In genomic region chr5:103139264-103139865, GRCh38 we compare ENCODE assay signal across 8 cellular contexts. TPM values are rescaled to one million over a fixed set of nuclear protein-coding genes. Genes with fewer than 3 reads are reported as not detected.
DNase-seq lines count a peak whose midpoint lies in the region; ATAC-seq, FAIRE-seq and TF ChIP-seq lines count a peak whose summit lies in the region.

No MANE protein-coding gene starts in this region.

- DNase-seq in Caki2 (ENCODE audit: low read depth) (peak; percentile 44), HPDE6-E6E7 (ENCODE audit: extremely low spot score) (peak; percentile 46), NOMO-1 treated with DMSO at 0.1 percent for 48 hours (lab: John Stamatoyannopoulos, UW; ENCODE audit: unreplicated experiment) (peak; percentile 72), endothelial cell of umbilical vein (ENCODE audit: low read depth, low spot score) (peak; percentile 69), myocyte (ENCODE audit: low read depth) (peak; percentile 77)
- DNase-seq in activated CD8-positive, alpha-beta memory T cell treated with anti-CD3 and anti-CD28 coated beads for 48 hours (ENCODE audit: low read depth in 2 of 3, low spot score in 2 of 3): peak in 2 of 3 experiments; percentile 32 to 59
- DNase-seq in stimulated activated CD8-positive, alpha-beta memory T cell treated with anti-CD3 and anti-CD28 coated beads, Interleukin-7, amount 100 ng/mL, for 4 hours (ENCODE audit: low read depth in 2 of 2): peak; percentile 60 to 77

- POLR2A ChIA-PET in endothelial cell of umbilical vein (lab: Charles Lee): no interaction called here

- H3K4me3 ChIP-seq in endothelial cell of umbilical vein (replicated peaks in 1 of 3; ENCODE audit: insufficient read depth in 1 of 3, low read depth in 1 of 3, low read length in 3 of 3): no peak overlapping the region

- in situ Hi-C loops in Caki2 (cut with HindIII; ENCODE audit: low pct_unique_long_range_greater_than_20kb, low sequenced_read_pairs): no loop called here

- no peaks in the 10 kb centered on the region for H4K20me1 ChIP-seq in endothelial cell of umbilical vein (replicated peaks; ENCODE audit: control insufficient read depth, extremely low read depth, insufficient read depth, low read length)

- no peaks in the 10 kb centered on the region for H3K9me3 ChIP-seq in endothelial cell of umbilical vein (replicated peaks; ENCODE audit: control insufficient read depth, insufficient read depth, low read length)

- CTCF ChIA-PET in endothelial cell of umbilical vein (lab: Charles Lee): interaction anchor here (0.6 to 3.1 kb wide), 29 partner anchors 9 to 603 kb away, joined by 3 to 29 read pairs (median 4); partner anchors contain the start of genes GIN1 and PPIP5K2

- TF ChIP-seq POLR2A in endothelial cell of umbilical vein (IDR thresholded peaks at IDR 0.05; ENCODE audit: low read depth, low read length): no peak

- dilution Hi-C loops in endothelial cell of umbilical vein (cut with MboI; ENCODE audit: extremely low pct_ligation_motif_present, low sequenced_read_pairs): no loop called here

- no peaks in the 10 kb centered on the region for H3K79me2 ChIP-seq in endothelial cell of umbilical vein (ENCODE audit: control insufficient read depth, insufficient read depth, low read length)

- no peaks in the 10 kb centered on the region for H3K9me1 ChIP-seq in endothelial cell of umbilical vein (replicated peaks; ENCODE audit: control insufficient read depth, extremely low read depth, insufficient read depth, low read length)

- H3K9ac ChIP-seq in endothelial cell of umbilical vein (replicated peaks; ENCODE audit: extremely low read depth, insufficient read depth, low read length): no peak overlapping the region

- intact Hi-C loops in endothelial cell of umbilical vein (cut with micrococcal nuclease): loop anchor here (1.0 to 5.0 kb wide), 7 partner anchors 85 to 602 kb away; no protein-coding TSS in a partner anchor

- H3K4me1 ChIP-seq in endothelial cell of umbilical vein (ENCODE audit: control insufficient read depth, extremely low read depth, insufficient read depth, low read length): no peaks in the 10 kb centered on the region

- no peak overlapping the region for H3K4me2 ChIP-seq in endothelial cell of umbilical vein (ENCODE audit: insufficient read depth, low read length)

- H3K27me3 ChIP-seq in endothelial cell of umbilical vein (ENCODE audit: control insufficient read depth in 2 of 2, insufficient read depth in 2 of 2, low read length in 2 of 2): no peaks in the 10 kb centered on the region

- FAIRE-seq in endothelial cell of umbilical vein (lab: Jason Lieb, UNC): peak; percentile 77

- no TSS peak for BruUV-seq in endothelial cell of umbilical vein (replicated peaks; lab: Mats Ljungman, UMichigan)

- peaks cover 0 to 8% of the 10 kb centered on the region in 2 experiments for H3K36me3 ChIP-seq in endothelial cell of umbilical vein (ENCODE audit: control insufficient read depth in 2 of 2, extremely low read depth in 1 of 2, insufficient read depth in 2 of 2, low read length in 2 of 2)

- H3K27ac ChIP-seq in endothelial cell of umbilical vein (ENCODE audit: insufficient read depth, low read depth, low read length): no peak overlapping the region

- peak; percentile 97 for ATAC-seq in GM21390 (IDR thresholded peaks at IDR 0.05; ENCODE audit: unreplicated experiment)

- H2AFZ ChIP-seq in endothelial cell of umbilical vein (ENCODE audit: low read depth, low read length): no peak overlapping the region

- TF ChIP-seq CTCF in endothelial cell of umbilical vein (IDR thresholded peaks at IDR 0.05; ENCODE audit: extremely low read depth in 1 of 2, insufficient read depth in 1 of 2, low read depth in 1 of 2, low read length in 2 of 2): peak; percentile 82 to 89

TF ChIP-seq in endothelial cell of umbilical vein, 7 proteins besides CTCF, POLR2A, EP300 and RAD21:
- TF ChIP-seq EZH2 (IDR thresholded peaks at IDR 0.05; ENCODE audit: borderline replicate concordance, low read depth, low read length, severe bottlenecking) (no peak), JUN (IDR thresholded peaks at IDR 0.05; ENCODE audit: borderline replicate concordance, insufficient read depth, insufficient read length, low read depth) (no peak), MYC (IDR thresholded peaks at IDR 0.05; ENCODE audit: low read depth, low read length) (no peak), MAX (IDR thresholded peaks at IDR 0.05; ENCODE audit: insufficient read depth, insufficient read length) (no peak)
TF ChIP-seq in endothelial cell of umbilical vein: peak in this region for 0.

RNA-seq across cellular contexts. Expression of gene PPIP5K2, which starts 19.3 kb away (rescaled TPM):
- total RNA-seq in Caki2 (2014; rRNA removed; shearing (Covaris generic); ENCODE audit: low replicate concordance): 19.4 and 19.7 TPM in 2 replicates
- total RNA-seq in endothelial cell of umbilical vein: 53.5 and 69.4 TPM in 2 replicates
- 17.4 and 20.8 TPM in 2 replicates for polyA plus RNA-seq in endothelial cell of umbilical vein
- polyA plus RNA-seq in endothelial cell of umbilical vein (2011; cell fraction: cytosol; rRNA removed): 17.7 and 20.1 TPM in 2 replicates
- polyA plus RNA-seq in endothelial cell of umbilical vein (2011; cell fraction: nucleus; rRNA removed): 64.0 and 75.8 TPM in 2 replicates
- polyA plus RNA-seq in endothelial cell of umbilical vein (2012): 27.0 and 30.4 TPM in 2 replicates
- 49.1 and 51.3 TPM in 2 replicates for polyA minus RNA-seq in endothelial cell of umbilical vein
- 18.0 TPM for polyA minus RNA-seq in endothelial cell of umbilical vein (2011; cell fraction: cytosol; rRNA and poly(A)+ RNA removed)
- 118 and 129 TPM in 2 replicates for polyA minus RNA-seq in endothelial cell of umbilical vein (2011; cell fraction: nucleus; rRNA and poly(A)+ RNA removed)
- total RNA-seq in myocyte: 29.3 and 31.8 TPM in 2 replicates
- polyA plus RNA-seq in myocyte (2012): 12.8 TPM

RNA-seq across cellular contexts. Expression of gene GIN1, which starts 19.4 kb away (rescaled TPM):
- total RNA-seq in Caki2 (2014; rRNA removed; shearing (Covaris generic); ENCODE audit: low replicate concordance): 1.4 and 4.5 TPM in 2 replicates
- total RNA-seq in endothelial cell of umbilical vein: 4.4 and 6.7 TPM in 2 replicates
- 0.83 and 0.98 TPM in 2 replicates for polyA plus RNA-seq in endothelial cell of umbilical vein
- 1.4 and 1.6 TPM in 2 replicates for polyA plus RNA-seq in endothelial cell of umbilical vein (2011; cell fraction: cytosol; rRNA removed)
- 2.2 and 2.5 TPM in 2 replicates for polyA plus RNA-seq in endothelial cell of umbilical vein (2011; cell fraction: nucleus; rRNA removed)
- polyA plus RNA-seq in endothelial cell of umbilical vein (2012): 3.3 and 4.2 TPM in 2 replicates
- 1.7 and 4.5 TPM in 2 replicates for polyA minus RNA-seq in endothelial cell of umbilical vein
- 1.6 TPM for polyA minus RNA-seq in endothelial cell of umbilical vein (2011; cell fraction: cytosol; rRNA and poly(A)+ RNA removed)
- polyA minus RNA-seq in endothelial cell of umbilical vein (2011; cell fraction: nucleus; rRNA and poly(A)+ RNA removed): 5.6 and 8.4 TPM in 2 replicates
- 7.9 and 13.7 TPM in 2 replicates for total RNA-seq in myocyte
- 2.7 TPM for polyA plus RNA-seq in myocyte (2012)
